ENCODE assay signal across 8 cellular contexts in the genomic region with DNA sequence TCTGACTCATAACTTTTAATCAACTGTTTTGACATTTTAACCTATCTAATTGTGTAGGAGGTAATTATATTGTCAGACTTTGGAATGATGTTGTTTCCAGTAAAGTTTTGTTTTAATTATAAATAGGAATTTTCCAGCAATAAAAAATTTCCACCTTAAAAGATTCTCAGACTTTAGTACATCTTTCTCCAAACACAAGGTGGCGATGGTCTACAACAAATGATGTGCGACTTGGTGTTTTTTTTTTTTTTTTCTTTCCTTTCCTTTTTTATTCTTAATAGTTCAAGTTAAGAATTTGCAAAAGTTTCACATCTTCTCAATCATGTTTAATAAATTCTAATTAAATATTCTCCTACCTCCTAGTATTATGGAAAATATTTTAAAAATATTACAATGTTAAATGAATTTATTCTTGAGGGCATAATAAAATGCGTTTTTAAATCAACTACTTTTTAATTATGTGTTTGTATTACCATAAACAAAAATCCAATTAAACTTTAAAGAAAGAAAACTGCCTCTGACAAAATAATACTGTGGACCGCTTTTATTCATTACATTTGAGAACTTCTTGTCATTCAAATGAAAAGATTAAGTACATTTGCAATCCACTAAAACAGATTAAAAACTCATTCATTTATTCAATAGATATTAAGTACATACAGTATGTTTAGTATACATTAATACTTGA. TPM values are rescaled to one million over a fixed set of nuclear protein-coding genes. Genes with fewer than 3 reads are reported as not detected.
DNase-seq lines count a peak whose midpoint lies in the region; ATAC-seq and TF ChIP-seq lines count a peak whose summit lies in the region.

No MANE protein-coding gene starts in this region.

- intact Hi-C loops in activated CD8-positive, alpha-beta T cell treated with anti-CD3 and anti-CD28 coated beads for 36 hours (cut with micrococcal nuclease) = loop anchor here (1.0 to 5.0 kb wide), 2 partner anchors 852 to 1898 kb away; no protein-coding TSS in a partner anchor
- intact Hi-C loops in aorta (cut with DNase I) = loop anchor here (1.0 to 10.0 kb wide), 7 partner anchors 715 to 1903 kb away; no protein-coding TSS in a partner anchor

- 10 to 11% methylated on average over 4 of the region's 4 CpGs for WGBS in aorta, 2 donors

- TF ChIP-seq CTCF in activated CD8-positive, alpha-beta T cell treated with anti-CD3 and anti-CD28 coated beads for 36 hours (IDR thresholded peaks at IDR 0.05) = no peak
- TF ChIP-seq CTCF in cardiac fibroblast (IDR thresholded peaks at IDR 0.05; ENCODE audit: low read depth, low read length) = peak; percentile 53

- H3K9me3 ChIP-seq in aorta (ENCODE audit: control insufficient read depth, low read length) = no peaks in the 10 kb centered on the region

- peak; percentile 26 for DNase-seq in activated CD8-positive, alpha-beta T cell treated with anti-CD3 and anti-CD28 coated beads, Interleukin-2, amount 10 ng/mL, durations not matched to agents 7 days and 5 days
- DNase-seq in activated CD8-positive, alpha-beta T cell treated with anti-CD3 and anti-CD28 coated beads for 36 hours = no peak
- DNase-seq in NCI-H345 treated with DMSO at 0.1 percent for 48 hours (lab: John Stamatoyannopoulos, UW; ENCODE audit: unreplicated experiment) (peak; percentile 7), cardiac fibroblast (ENCODE audit: low read depth in 2 of 2) (peak; percentile 84), myocyte (ENCODE audit: low read depth) (peak; percentile 77), aorta (no peak), germinal center (ENCODE audit: low spot score) (no peak)

- CTCF ChIA-PET in activated CD8-positive, alpha-beta T cell treated with anti-CD3 and anti-CD28 coated beads, Interleukin-2, amount 10 ng/mL, durations not matched to agents 7 days and 5 days (lab: Charles Lee) = interaction anchor here (1.0 to 2.0 kb wide), 5 partner anchors 851 to 1896 kb away, joined by 3 to 10 read pairs (median 4); no protein-coding TSS in a partner anchor
- CTCF ChIA-PET in activated CD8-positive, alpha-beta T cell treated with anti-CD3 and anti-CD28 coated beads for 36 hours (lab: Charles Lee) = interaction anchor here (0.6 to 2.4 kb wide), 5 partner anchors 79 to 1896 kb away, joined by 3 to 12 read pairs (median 5); no protein-coding TSS in a partner anchor

- peaks cover 21% of the 10 kb centered on the region for H3K4me1 Mint-ChIP-seq in activated CD8-positive, alpha-beta T cell treated with anti-CD3 and anti-CD28 coated beads, Interleukin-2, amount 10 ng/mL, durations not matched to agents 7 days and 5 days (ENCODE audit: low read depth)
- H3K4me1 Mint-ChIP-seq in activated CD8-positive, alpha-beta T cell treated with anti-CD3 and anti-CD28 coated beads for 36 hours (ENCODE audit: low read depth) = peaks cover 19% of the 10 kb centered on the region

- H3K4me3 ChIP-seq in cardiac fibroblast (replicated peaks in 1 of 2; ENCODE audit: low read depth in 2 of 2, low read length in 2 of 2) (no peak overlapping the region), aorta (ENCODE audit: low read length in 2 of 2) (no peak overlapping the region)

- H3K27ac Mint-ChIP-seq in activated CD8-positive, alpha-beta T cell treated with anti-CD3 and anti-CD28 coated beads, Interleukin-2, amount 10 ng/mL, durations not matched to agents 7 days and 5 days = no peak overlapping the region
- no peak overlapping the region for H3K27ac Mint-ChIP-seq in activated CD8-positive, alpha-beta T cell treated with anti-CD3 and anti-CD28 coated beads for 36 hours

- H3K36me3 Mint-ChIP-seq in activated CD8-positive, alpha-beta T cell treated with anti-CD3 and anti-CD28 coated beads, Interleukin-2, amount 10 ng/mL, durations not matched to agents 7 days and 5 days (ENCODE audit: low read depth) = no peaks in the 10 kb centered on the region
- no peaks in the 10 kb centered on the region for H3K36me3 Mint-ChIP-seq in activated CD8-positive, alpha-beta T cell treated with anti-CD3 and anti-CD28 coated beads for 36 hours (ENCODE audit: low read depth)

- no peaks in the 10 kb centered on the region for H3K9me3 Mint-ChIP-seq in activated CD8-positive, alpha-beta T cell treated with anti-CD3 and anti-CD28 coated beads, Interleukin-2, amount 10 ng/mL, durations not matched to agents 7 days and 5 days (ENCODE audit: insufficient read depth)
- H3K9me3 Mint-ChIP-seq in activated CD8-positive, alpha-beta T cell treated with anti-CD3 and anti-CD28 coated beads for 36 hours = no peaks in the 10 kb centered on the region

- H3K27ac ChIP-seq in aorta (ENCODE audit: low read depth in 1 of 2, low read length in 2 of 2) = no peak overlapping the region

- H3K36me3 ChIP-seq in aorta (ENCODE audit: control insufficient read depth in 1 of 2, insufficient read depth in 2 of 2, low read length in 1 of 2) = no peaks in the 10 kb centered on the region

- POLR2A ChIA-PET in activated CD8-positive, alpha-beta T cell treated with anti-CD3 and anti-CD28 coated beads, Interleukin-2, amount 10 ng/mL, durations not matched to agents 7 days and 5 days (lab: Charles Lee) = no interaction called here
- POLR2A ChIA-PET in activated CD8-positive, alpha-beta T cell treated with anti-CD3 and anti-CD28 coated beads for 36 hours (lab: Charles Lee) = no interaction called here

- no peaks in the 10 kb centered on the region for H3K27me3 ChIP-seq in aorta (ENCODE audit: control insufficient read depth in 1 of 2, insufficient read depth in 2 of 2, low read length in 1 of 2)

- no peaks in the 10 kb centered on the region for H3K4me1 ChIP-seq in aorta (ENCODE audit: control insufficient read depth in 1 of 2, insufficient read depth in 2 of 2, low read length in 2 of 2)

- peaks cover 38% of the 10 kb centered on the region for H3K27me3 Mint-ChIP-seq in activated CD8-positive, alpha-beta T cell treated with anti-CD3 and anti-CD28 coated beads, Interleukin-2, amount 10 ng/mL, durations not matched to agents 7 days and 5 days (ENCODE audit: low read depth)
- H3K27me3 Mint-ChIP-seq in activated CD8-positive, alpha-beta T cell treated with anti-CD3 and anti-CD28 coated beads for 36 hours = peaks cover 39% of the 10 kb centered on the region

- H3K4me3 Mint-ChIP-seq in activated CD8-positive, alpha-beta T cell treated with anti-CD3 and anti-CD28 coated beads, Interleukin-2, amount 10 ng/mL, durations not matched to agents 7 days and 5 days = no peak overlapping the region
- H3K4me3 Mint-ChIP-seq in activated CD8-positive, alpha-beta T cell treated with anti-CD3 and anti-CD28 coated beads for 36 hours = no peak overlapping the region

- no peak for ATAC-seq in activated CD8-positive, alpha-beta T cell treated with anti-CD3 and anti-CD28 coated beads, Interleukin-2, amount 10 ng/mL, durations not matched to agents 7 days and 5 days
- no peak for ATAC-seq in activated CD8-positive, alpha-beta T cell treated with anti-CD3 and anti-CD28 coated beads for 36 hours
- ATAC-seq in HG03457 (IDR thresholded peaks at IDR 0.05; ENCODE audit: unreplicated experiment) (no peak), aorta (ENCODE audit: low FRiP score) (no peak)

RNA-seq across cellular contexts. Expression of a gene that starts 4.4 kb away (rescaled TPM):
- 1 to 10 TPM in 1 of 2 experiments, under 1 TPM in 1; 0.99 to 1.4 TPM for total RNA-seq in activated CD8-positive, alpha-beta T cell treated with anti-CD3 and anti-CD28 coated beads, Interleukin-2, amount 10 ng/mL, durations not matched to agents 7 days and 5 days
- under 1 TPM in 1 of 2 experiments, not detected in 1; 0.20 TPM for total RNA-seq in activated CD8-positive, alpha-beta T cell treated with anti-CD3 and anti-CD28 coated beads for 36 hours
- total RNA-seq in myocyte (21.4 and 23.0 TPM in 2 replicates), aorta (100 to 1,000 TPM; 265 to 750 TPM)
- 38.5 TPM for polyA plus RNA-seq in myocyte (2012)
- 100 to 1,000 TPM in 1 of 2 donors, 10 to 100 TPM in 1; 39.3 to 384 TPM for polyA plus RNA-seq in aorta

Comparison
In these comparisons a context has a peak if more than half of its experiments do, and no peak if none do; other contexts are left out.
1. DNase-seq: peak in activated CD8-positive, alpha-beta T cell treated with anti-CD3 and anti-CD28 coated beads, Interleukin-2, amount 10 ng/mL, durations not matched to agents 7 days and 5 days (single experiment), NCI-H345 treated with DMSO at 0.1 percent for 48 hours (single experiment), cardiac fibroblast (2 of 2) and myocyte (single experiment); none in activated CD8-positive, alpha-beta T cell treated with anti-CD3 and anti-CD28 coated beads for 36 hours (single experiment), aorta (0 of 2) and germinal center (single experiment).
2. RNA of a gene that starts 4.4 kb away (total RNA-seq): 265 to 750 TPM in aorta; 21.4 to 23.0 TPM in myocyte, 0.99 to 1.4 TPM in activated CD8-positive, alpha-beta T cell treated with anti-CD3 and anti-CD28 coated beads, Interleukin-2, amount 10 ng/mL, durations not matched to agents 7 days and 5 days and 0.20 TPM in activated CD8-positive, alpha-beta T cell treated with anti-CD3 and anti-CD28 coated beads for 36 hours; every median in the first group is over 10 times any median in the second.